8 cellular contexts compared by ENCODE assay signal in the genomic region with DNA sequence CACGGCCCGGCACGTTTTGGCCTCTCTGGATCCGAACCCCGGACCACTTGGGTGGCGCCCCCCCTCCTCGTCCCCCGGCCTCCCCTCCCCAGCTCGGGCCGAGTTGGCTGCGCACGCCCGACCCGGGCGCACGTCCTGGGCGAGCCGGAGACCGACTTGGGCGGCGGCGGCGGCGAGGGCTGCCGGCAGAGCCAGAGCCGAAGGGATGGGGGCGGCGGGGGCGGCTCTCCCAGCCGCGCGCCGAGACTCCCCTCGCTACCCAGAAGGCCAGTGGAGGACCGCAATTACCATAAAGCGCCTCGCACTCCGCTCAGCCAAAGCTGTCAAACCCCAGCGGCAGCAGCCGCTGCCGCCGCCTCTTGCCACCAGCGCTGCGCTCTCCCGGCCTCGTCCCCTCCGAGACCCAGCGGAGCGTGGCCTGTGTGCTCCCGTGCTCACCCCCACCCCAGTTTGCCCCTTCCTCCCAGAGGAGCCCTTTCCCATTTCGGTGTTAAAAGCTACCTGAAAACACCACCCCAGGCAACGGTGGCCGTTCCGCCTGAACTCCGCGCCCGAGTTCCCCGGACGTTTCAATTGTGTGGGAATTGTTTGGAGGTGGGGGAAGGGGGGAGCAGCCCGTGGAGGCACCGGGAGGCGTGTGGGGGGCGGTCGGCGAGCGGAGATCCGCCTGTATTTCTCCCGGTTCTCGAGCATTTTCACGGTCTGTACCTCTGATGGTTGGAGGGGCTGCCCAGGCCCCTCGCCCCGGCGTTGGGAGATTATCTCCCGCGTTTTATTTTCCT. TPM values are rescaled to one million over a fixed set of nuclear protein-coding genes. Genes with fewer than 3 reads are reported as not detected.
DNase-seq lines count a peak whose midpoint lies in the region; ATAC-seq and TF ChIP-seq lines count a peak whose summit lies in the region.

No MANE protein-coding gene starts in this region.

- WGBS in HUES64: under 1% methylated on average over 70 of the region's 75 CpGs

- H3K4me1 ChIP-seq in HUES64 (ENCODE audit: insufficient read depth, low read length) (peaks cover 22% of the 10 kb centered on the region), lower lobe of right lung (peaks cover 18% of the 10 kb centered on the region), subcutaneous abdominal adipose tissue (ENCODE audit: control insufficient read depth in 5 of 5, insufficient read depth in 5 of 5, low read length in 5 of 5) (peaks cover 0 to 52% (median 31%) of the 10 kb centered on the region in 5 donors)

- H3K9me3 ChIP-seq in HUES64 (ENCODE audit: insufficient read depth, low read depth, low read length) (no peaks in the 10 kb centered on the region), lower lobe of right lung (no peaks in the 10 kb centered on the region), subcutaneous abdominal adipose tissue (ENCODE audit: control insufficient read depth in 5 of 5, low read length in 5 of 5) (no peaks in the 10 kb centered on the region)

- TF ChIP-seq CTCF in chondrocyte (IDR thresholded peaks at IDR 0.05) (no peak), lower lobe of right lung (IDR thresholded peaks at IDR 0.05) (no peak)

- intact Hi-C loops in lower lobe of right lung (cut with DNase I): no loop called here

- ATAC-seq in lower lobe of right lung (peak; percentile 44 to 69), GM18873 (IDR thresholded peaks at IDR 0.05; ENCODE audit: low FRiP score, unreplicated experiment) (no peak)

- peak overlapping the region; percentile 87 for H3K27ac Mint-ChIP-seq in activated T-cell treated with anti-CD3 and anti-CD28 coated beads, Interleukin-2, amount 50 U/mL, for 24 hours
- peak overlapping the region; percentile 71 for H3K27ac Mint-ChIP-seq in chondrocyte (ENCODE audit: unreplicated experiment)

- no peak for DNase-seq in activated T-cell treated with anti-CD3 and anti-CD28 coated beads, Interleukin-2, amount 50 U/mL, for 24 hours
- DNase-seq in activated T-cell treated with anti-CD3 and anti-CD28 coated beads for 4 hours (no peak), T-helper 1 cell (peak in 3 of 5 donors; percentile 53 to 78 (median 58)), chondrocyte (ENCODE audit: low spot score) (no peak), lower lobe of right lung (peak; percentile 62)

- H3K27ac ChIP-seq in HUES64 (ENCODE audit: low read depth, low read length) (peak overlapping the region; percentile 65; the same call in 1 of the 2 replicates), lower lobe of right lung (peak overlapping the region; percentile 85), subcutaneous abdominal adipose tissue (ENCODE audit: low read depth, low read length) (no peak overlapping the region)

- H3K4me3 ChIP-seq in HUES64 (ENCODE audit: low read length) (peak overlapping the region; percentile 65), lower lobe of right lung (peak overlapping the region; percentile 74), subcutaneous abdominal adipose tissue (ENCODE audit: low read depth in 1 of 5, low read length in 5 of 5) (peak overlapping the region in 4 of 5 donors; percentile 21 to 69 (median 57))

- no peaks in the 10 kb centered on the region for H3K9me3 Mint-ChIP-seq in activated T-cell treated with anti-CD3 and anti-CD28 coated beads, Interleukin-2, amount 50 U/mL, for 24 hours
- no peaks in the 10 kb centered on the region for H3K9me3 Mint-ChIP-seq in chondrocyte (ENCODE audit: low read depth)

- H3K4me1 Mint-ChIP-seq in activated T-cell treated with anti-CD3 and anti-CD28 coated beads, Interleukin-2, amount 50 U/mL, for 24 hours (ENCODE audit: low read depth): peaks cover 35% of the 10 kb centered on the region
- H3K4me1 Mint-ChIP-seq in chondrocyte (ENCODE audit: low read depth): peaks cover 37% of the 10 kb centered on the region

- peaks cover 66% of the 10 kb centered on the region for H3K27me3 Mint-ChIP-seq in activated T-cell treated with anti-CD3 and anti-CD28 coated beads, Interleukin-2, amount 50 U/mL, for 24 hours
- H3K27me3 Mint-ChIP-seq in chondrocyte (ENCODE audit: low read depth): no peaks in the 10 kb centered on the region

- H3K4me3 Mint-ChIP-seq in activated T-cell treated with anti-CD3 and anti-CD28 coated beads, Interleukin-2, amount 50 U/mL, for 24 hours: peak overlapping the region; percentile 78
- peak overlapping the region; percentile 62 for H3K4me3 Mint-ChIP-seq in chondrocyte (ENCODE audit: unreplicated experiment)

- H3K36me3 ChIP-seq in HUES64 (ENCODE audit: insufficient read depth, low read length): no peaks in the 10 kb centered on the region
- no peaks in the 10 kb centered on the region for H3K36me3 ChIP-seq in lower lobe of right lung
- H3K36me3 ChIP-seq in subcutaneous abdominal adipose tissue (ENCODE audit: control insufficient read depth in 5 of 5, insufficient read depth in 5 of 5, low read length in 5 of 5): no peaks in the 10 kb centered on the region

- H3K27me3 ChIP-seq in HUES64 (ENCODE audit: insufficient read depth, low read length) (peaks cover 43% of the 10 kb centered on the region), lower lobe of right lung (ENCODE audit: low read depth) (no peaks in the 10 kb centered on the region), subcutaneous abdominal adipose tissue (ENCODE audit: control insufficient read depth in 5 of 5, insufficient read depth in 4 of 5, low read length in 5 of 5) (peaks cover 0 to 40% (median 21%) of the 10 kb centered on the region in 5 donors)

- no peak overlapping the region for H3K9ac ChIP-seq in HUES64 (ENCODE audit: low read depth, low read length)
- H3K9ac ChIP-seq in subcutaneous abdominal adipose tissue (ENCODE audit: low read length in 5 of 5): no peak overlapping the region

- H3K36me3 Mint-ChIP-seq in activated T-cell treated with anti-CD3 and anti-CD28 coated beads, Interleukin-2, amount 50 U/mL, for 24 hours (ENCODE audit: low read depth): peaks cover 6% of the 10 kb centered on the region
- no peaks in the 10 kb centered on the region for H3K36me3 Mint-ChIP-seq in chondrocyte (ENCODE audit: low read depth)

RNA-seq across cellular contexts. Expression of a gene that starts 0.7 kb away (rescaled TPM):
- polyA plus RNA-seq in HUES64 (2013, experiment 1 of 2): 34.7 TPM
- 31.5 TPM for polyA plus RNA-seq in HUES64 (2013, experiment 2 of 2)
- total RNA-seq in chondrocyte: 10.8 to 19.0 TPM (median 11.0 TPM) in 3 replicates
- total RNA-seq in lower lobe of right lung: 25.7 TPM

Comparison
In these comparisons a context has a peak if more than half of its experiments do, and no peak if none do; other contexts are left out.
1. DNase-seq: peak in T-helper 1 cell (3 of 5) and lower lobe of right lung (single experiment); none in activated T-cell treated with anti-CD3 and anti-CD28 coated beads, Interleukin-2, amount 50 U/mL, for 24 hours (single experiment), activated T-cell treated with anti-CD3 and anti-CD28 coated beads for 4 hours (single experiment) and chondrocyte (single experiment).
2. Peak in every context shown above with its lines, with median percentiles within 50 percentile points of each other: H3K4me3 ChIP-seq.